12 cellular contexts compared by ENCODE assay signal in genomic region chr14:98173291-98173690, GRCh38.
A peak's percentile ranks its signal among the peaks of the same experiment; 100 is the strongest.
DNase-seq lines count a peak whose midpoint lies in the region; ATAC-seq and TF ChIP-seq lines count a peak whose summit lies in the region.
"Had no signal": no experiment of that assay in that cellular context is flagged by ENCODE, and none has a peak within 500 bp of the region (broad histone marks: within the 10 kb centered on the region; RNA-seq: fewer than 3 reads in every experiment).

No MANE protein-coding gene starts in this region.

- DNase-seq in stimulated activated naive CD4-positive, alpha-beta T cell (lab: John Stamatoyannopoulos, UW), result peak; percentile 45 to 84 (median 71)
- DNase-seq in stimulated activated naive CD4-positive, alpha-beta T cell treated with Interleukin-2 at 50 U/mL for 16 hours (lab: John Stamatoyannopoulos, UW), result no peak
- DNase-seq in activated CD8-positive, alpha-beta memory T cell treated with anti-CD3 and anti-CD28 coated beads for 24 hours, result peak; percentile 80
- peak; percentile 29 for DNase-seq in effector CD8-positive, alpha-beta T cell (lab: John Stamatoyannopoulos, UW)
- DNase-seq in transverse colon (peak; percentile 55), D341Med (ENCODE audit: low spot score) (no peak), suprapubic skin (ENCODE audit: low spot score in 2 of 2) (no peak), left ventricle myocardium superior (no peak)
- DNase-seq: GDM1, midbrain, NCI-H446, SIG-M5 had no signal

- TF ChIP-seq POLR2A in transverse colon (IDR thresholded peaks at IDR 0.05) (no peak), suprapubic skin (IDR thresholded peaks at IDR 0.05) (no peak)

- H3K27me3 ChIP-seq in transverse colon (no peaks in the 10 kb centered on the region), suprapubic skin (no peaks in the 10 kb centered on the region)

- H3K4me1 ChIP-seq in transverse colon (no peaks in the 10 kb centered on the region), suprapubic skin (no peaks in the 10 kb centered on the region)

- no peak for TF ChIP-seq EP300 in transverse colon (IDR thresholded peaks at IDR 0.05; ENCODE audit: low read depth)
- TF ChIP-seq EP300 in suprapubic skin (IDR thresholded peaks at IDR 0.05), result no peak

- TF ChIP-seq CTCF in transverse colon (IDR thresholded peaks at IDR 0.05), result no peak
- TF ChIP-seq CTCF in suprapubic skin (IDR thresholded peaks at IDR 0.05), result no peak

- no peak for ATAC-seq in left ventricle myocardium superior

- H3K27ac ChIP-seq in transverse colon (peak overlapping the region in 1 of 4 donors; percentile 6), suprapubic skin (no peak overlapping the region)

- WGBS in transverse colon (ENCODE audit: low coverage in 1 of 2), 2 donors, result 45 to 80% methylated on average over 1 to 5 of the region's 5 CpGs
- WGBS in suprapubic skin, result 74% methylated on average over 5 of the region's 5 CpGs

- H3K9me3 ChIP-seq in transverse colon (no peaks in the 10 kb centered on the region), suprapubic skin (no peaks in the 10 kb centered on the region)

- in situ Hi-C loops in transverse colon (cut with MboI; ENCODE audit: low pct_ligation_motif_present in 1 of 4, low pct_unique_long_range_greater_than_20kb in 1 of 4, low sequenced_read_pairs in 3 of 4), result loop anchor here in 1 of 4 donors (25.0 kb wide), 1 partner anchor 1089 kb away; the partner anchor contains the start of gene BCL11B

- no peaks in the 10 kb centered on the region for H3K36me3 ChIP-seq in transverse colon
- H3K36me3 ChIP-seq in suprapubic skin, result no peaks in the 10 kb centered on the region

- no peak overlapping the region for H3K4me3 ChIP-seq in transverse colon
- no peak overlapping the region for H3K4me3 ChIP-seq in suprapubic skin

- intact Hi-C loops in transverse colon (cut with DNase I; ENCODE audit: low total_unique reads), result no loop called here
- intact Hi-C loops in left ventricle myocardium superior (cut with micrococcal nuclease), result no loop called here

Comparison
In these comparisons a context has a peak if more than half of its experiments do, and no peak if none do; other contexts are left out.
1. DNase-seq: peak in stimulated activated naive CD4-positive, alpha-beta T cell (6 of 6), activated CD8-positive, alpha-beta memory T cell treated with anti-CD3 and anti-CD28 coated beads for 24 hours (single experiment), effector CD8-positive, alpha-beta T cell (single experiment) and transverse colon (single experiment); none in stimulated activated naive CD4-positive, alpha-beta T cell treated with Interleukin-2 at 50 U/mL for 16 hours (single experiment), D341Med (single experiment), suprapubic skin (0 of 2) and left ventricle myocardium superior (single experiment).